ENCODE assay signal across 8 cellular contexts in the genomic region with DNA sequence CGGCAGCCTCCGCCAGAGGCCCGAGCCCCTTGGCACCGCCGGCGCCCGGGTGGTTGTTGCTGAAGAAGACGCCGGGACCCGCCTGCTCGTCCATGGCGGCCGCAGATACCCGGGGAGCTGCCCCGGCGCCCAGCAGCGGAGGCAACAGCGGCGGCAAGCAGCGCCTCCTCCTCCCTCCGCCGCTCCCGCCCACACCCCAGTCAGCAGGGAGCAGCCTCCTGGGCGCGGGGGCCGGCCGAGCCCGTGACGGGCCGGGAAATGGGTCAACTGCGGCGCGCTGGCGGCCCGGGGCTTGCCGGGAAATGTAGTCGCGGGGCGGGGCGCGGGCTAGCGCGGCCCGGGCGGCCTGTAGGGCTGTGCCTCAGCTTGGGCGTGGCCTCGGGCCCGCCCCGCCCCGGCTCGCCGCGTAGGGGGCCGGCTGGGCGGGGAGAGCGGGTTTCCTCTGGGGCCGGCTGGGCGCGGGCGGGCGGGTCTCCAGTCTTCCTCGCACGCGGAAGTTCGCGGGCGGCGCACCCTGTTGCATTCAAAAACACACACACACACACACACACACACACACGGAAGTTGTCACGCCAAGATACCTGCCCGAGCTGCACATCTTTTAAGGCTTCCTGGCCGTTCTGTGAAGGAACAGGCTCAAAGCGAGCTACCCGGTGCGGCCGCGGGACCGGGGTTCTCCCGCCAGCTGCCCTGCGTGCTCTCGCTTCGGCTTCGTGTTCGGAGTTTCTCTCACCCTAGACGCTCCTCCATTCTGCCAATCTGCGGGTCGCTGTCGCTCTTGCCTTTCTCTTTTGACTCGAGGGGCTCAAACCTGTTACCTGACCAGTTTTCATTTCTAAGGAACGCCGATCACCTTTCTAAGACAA. TPM values are rescaled to one million over a fixed set of nuclear protein-coding genes. Genes with fewer than 3 reads are reported as not detected.
DNase-seq lines count a peak whose midpoint lies in the region; ATAC-seq and TF ChIP-seq lines count a peak whose summit lies in the region.

TSS of gene STRN (minus strand) at position 167 of the 866 bp plus-strand sequence. CDS start at position 94, 73 bp downstream.

- peak within 1 kb of the TSS; percentile 98 to 99 (median 98) for H3K27ac Mint-ChIP-seq in IgD-negative memory B cell

- H3K36me3 Mint-ChIP-seq in IgD-negative memory B cell, result peaks cover 5% of the 10 kb centered on the region

- H3K27me3 Mint-ChIP-seq in IgD-negative memory B cell, result no peaks in the 10 kb centered on the region

- peaks cover 29 to 39% (median 38%) of the 10 kb centered on the region in 3 donors for H3K4me1 Mint-ChIP-seq in IgD-negative memory B cell

- DNase-seq in DMS114 treated with DMSO at 0.1 percent for 48 hours (lab: John Stamatoyannopoulos, UW; ENCODE audit: unreplicated experiment) (peak; percentile 87), OCI-M1 (lab: John Stamatoyannopoulos, UW) (peak; percentile 98), activated T-cell treated with anti-CD3 and anti-CD28 coated beads for 24 hours (ENCODE audit: low read depth) (peak; percentile 97), epithelial cell of esophagus (ENCODE audit: low read depth) (peak; percentile 99), mucosa of gallbladder (ENCODE audit: low spot score) (peak; percentile 97)
- DNase-seq in stimulated activated CD8-positive, alpha-beta memory T cell treated with anti-CD3 and anti-CD28 coated beads, Interleukin-4, amount 100 ng/mL, for 24 hours (ENCODE audit: low read depth), result peak; percentile 96

- no peaks in the 10 kb centered on the region for H3K9me3 Mint-ChIP-seq in IgD-negative memory B cell

- peak; percentile 97 for ATAC-seq in GM21576 (IDR thresholded peaks at IDR 0.05; ENCODE audit: unreplicated experiment)

- H3K4me3 Mint-ChIP-seq in IgD-negative memory B cell, result peak within 1 kb of the TSS; percentile 95 to 99 (median 97)

- no peak for TF ChIP-seq CTCF in epithelial cell of esophagus (IDR thresholded peaks at IDR 0.05; ENCODE audit: insufficient read depth, low read depth, low read length, missing control alignments)

- H3K4me3 ChIP-seq in epithelial cell of esophagus (ENCODE audit: low read length), result peak within 1 kb of the TSS; percentile 83

RNA-seq across cellular contexts. Expression of gene STRN, which starts in this region (rescaled TPM):
- polyA plus RNA-seq in IgD-negative memory B cell, result 12.2 TPM
- total RNA-seq in mucosa of gallbladder, result 23.8 TPM

Comparison
In these comparisons a context has a peak if more than half of its experiments do, and no peak if none do; other contexts are left out.
1. Peak in every context shown above with its lines: DNase-seq, ATAC-seq and H3K4me3 ChIP-seq.